In genomic region chr13:29996316-29996715, GRCh38 we compare ENCODE assay signal across 18 cellular contexts.
DNase-seq lines count a peak whose midpoint lies in the region; ATAC-seq and TF ChIP-seq lines count a peak whose summit lies in the region.
"Had no signal": no experiment of that assay in that cellular context is flagged by ENCODE, and none has a peak within 500 bp of the region (broad histone marks: within the 10 kb centered on the region; RNA-seq: fewer than 3 reads in every experiment).

No MANE protein-coding gene starts in this region.

- H3K4me3 ChIP-seq in BLaER1 = no peak overlapping the region
- no peak overlapping the region for H3K4me3 ChIP-seq in LNCaP clone FGC (ENCODE audit: low read depth, low read length)
- H3K4me3 ChIP-seq in vagina = no peak overlapping the region
- H3K4me3 ChIP-seq: HAP-1 had no signal

- POLR2A ChIA-PET in activated CD4-positive, alpha-beta memory T cell treated with anti-CD3 and anti-CD28 coated beads, Interleukin-2, amount 10 ng/mL, durations not matched to agents 7 days and 5 days (lab: Charles Lee) = interaction anchor here (0.5 kb wide), 1 partner anchor 214 kb away, joined by 4 read pairs; no protein-coding TSS in a partner anchor

- ATAC-seq in GM19395 (IDR thresholded peaks at IDR 0.05; ENCODE audit: unreplicated experiment) = no peak

- H3K9me3 Mint-ChIP-seq in activated CD4-positive, alpha-beta memory T cell treated with anti-CD3 and anti-CD28 coated beads, Interleukin-2, amount 10 ng/mL, durations not matched to agents 7 days and 5 days = no peaks in the 10 kb centered on the region
- H3K9me3 Mint-ChIP-seq: CD4-positive, alpha-beta memory T cell had no signal

- H3K27me3 ChIP-seq in BLaER1 = no peaks in the 10 kb centered on the region
- no peaks in the 10 kb centered on the region for H3K27me3 ChIP-seq in vagina
- H3K27me3 ChIP-seq: BE2C had no signal

- H3K4me2 ChIP-seq in BLaER1 = no peak overlapping the region

- no peak for TF ChIP-seq CTCF in LNCaP clone FGC (IDR thresholded peaks at IDR 0.05; ENCODE audit: control insufficient read depth, extremely low read depth, insufficient read depth)
- TF ChIP-seq CTCF in vagina (IDR thresholded peaks at IDR 0.05) = no peak

- intact Hi-C loops in vagina (cut with DNase I) = no loop called here

- H3K36me3 Mint-ChIP-seq in activated CD4-positive, alpha-beta memory T cell treated with anti-CD3 and anti-CD28 coated beads, Interleukin-2, amount 10 ng/mL, durations not matched to agents 7 days and 5 days (ENCODE audit: low read depth) = no peaks in the 10 kb centered on the region
- H3K36me3 Mint-ChIP-seq: CD4-positive, alpha-beta memory T cell had no signal

- H3K36me3 ChIP-seq in BLaER1 = no peaks in the 10 kb centered on the region
- no peaks in the 10 kb centered on the region for H3K36me3 ChIP-seq in vagina
- H3K36me3 ChIP-seq: BE2C, HAP-1 had no signal

- no peak overlapping the region for H3K27ac Mint-ChIP-seq in activated CD4-positive, alpha-beta memory T cell treated with anti-CD3 and anti-CD28 coated beads, Interleukin-2, amount 10 ng/mL, durations not matched to agents 7 days and 5 days
- H3K27ac Mint-ChIP-seq: CD4-positive, alpha-beta memory T cell had no signal

- H3K4me3 Mint-ChIP-seq in activated CD4-positive, alpha-beta memory T cell treated with anti-CD3 and anti-CD28 coated beads, Interleukin-2, amount 10 ng/mL, durations not matched to agents 7 days and 5 days = no peak overlapping the region
- H3K4me3 Mint-ChIP-seq: CD4-positive, alpha-beta memory T cell had no signal

- peak; percentile 56 for DNase-seq in LNCaP clone FGC (ENCODE audit: low read depth)
- peak; percentile 22 for DNase-seq in left kidney (ENCODE audit: low read depth, low spot score)
- no peak for DNase-seq in vagina (ENCODE audit: extremely low spot score in 2 of 2)
- DNase-seq in activated CD4-positive, alpha-beta memory T cell treated with anti-CD3 and anti-CD28 coated beads, Interleukin-2, amount 10 ng/mL, durations not matched to agents 7 days and 5 days = no peak
- no peak for DNase-seq in AML-193 (lab: John Stamatoyannopoulos, UW)
- DNase-seq: BE2C; C1 segment of cervical spinal cord; Calu3; CD4-positive, alpha-beta memory T cell; COR-L47; DMS53; DMS79 treated with DMSO at 0.1 percent for 48 hours; GF-D8; GOT3 had no signal

- peak overlapping the region; percentile 41; the same call in 1 of the 2 replicates for H3K27ac ChIP-seq in BLaER1
- H3K27ac ChIP-seq in vagina = peak overlapping the region; percentile 35
- H3K27ac ChIP-seq: 22Rv1 had no signal

- H4K20me1 ChIP-seq in BLaER1 = no peaks in the 10 kb centered on the region

- no peaks in the 10 kb centered on the region for H3K4me1 Mint-ChIP-seq in activated CD4-positive, alpha-beta memory T cell treated with anti-CD3 and anti-CD28 coated beads, Interleukin-2, amount 10 ng/mL, durations not matched to agents 7 days and 5 days
- H3K4me1 Mint-ChIP-seq: CD4-positive, alpha-beta memory T cell had no signal

- H3K4me1 ChIP-seq in BLaER1 = peaks cover 41% of the 10 kb centered on the region
- peaks cover 8% of the 10 kb centered on the region for H3K4me1 ChIP-seq in vagina
- H3K4me1 ChIP-seq: BE2C, HAP-1 had no signal

- H3K27me3 Mint-ChIP-seq in activated CD4-positive, alpha-beta memory T cell treated with anti-CD3 and anti-CD28 coated beads, Interleukin-2, amount 10 ng/mL, durations not matched to agents 7 days and 5 days = no peaks in the 10 kb centered on the region

- CTCF ChIA-PET in activated CD4-positive, alpha-beta memory T cell treated with anti-CD3 and anti-CD28 coated beads, Interleukin-2, amount 10 ng/mL, durations not matched to agents 7 days and 5 days (lab: Charles Lee) = no interaction called here

- TF ChIP-seq POLR2A in vagina (IDR thresholded peaks at IDR 0.05) = no peak

- no peak overlapping the region for H3K9ac ChIP-seq in BLaER1

- H3K9me3 ChIP-seq in BLaER1 (no peaks in the 10 kb centered on the region), vagina (no peaks in the 10 kb centered on the region)
- H3K9me3 ChIP-seq: BE2C, HAP-1 had no signal

Comparison
In these comparisons a context has a peak if more than half of its experiments do, and no peak if none do; other contexts are left out.
1. DNase-seq: peak in LNCaP clone FGC (single experiment) and left kidney (single experiment); none in vagina (0 of 2), activated CD4-positive, alpha-beta memory T cell treated with anti-CD3 and anti-CD28 coated beads, Interleukin-2, amount 10 ng/mL, durations not matched to agents 7 days and 5 days (single experiment) and AML-193 (0 of 2).